Comparison of ENCODE assay signal across 19 cellular contexts in the genomic region with DNA sequence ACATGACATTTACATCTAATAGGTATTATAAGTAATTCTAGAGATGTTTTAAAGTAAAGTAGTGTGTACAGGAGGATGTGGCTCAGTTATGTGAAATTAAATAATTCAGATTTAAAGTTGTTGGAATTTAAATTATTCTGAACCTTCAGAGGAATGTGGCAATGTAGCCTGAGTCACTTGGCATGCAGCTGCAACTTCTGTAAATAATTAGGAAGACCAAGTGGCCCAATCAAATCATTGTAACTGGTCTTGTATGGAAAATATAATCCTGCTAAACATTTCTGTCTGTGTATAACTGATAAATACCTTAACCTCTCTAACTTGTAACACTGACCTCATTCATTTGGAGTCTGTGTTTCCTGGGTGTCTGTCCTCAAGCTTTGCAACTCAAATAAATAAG.
DNase-seq lines count a peak whose midpoint lies in the region; ATAC-seq, FAIRE-seq and TF ChIP-seq lines count a peak whose summit lies in the region.
"Had no signal": no experiment of that assay in that cellular context is flagged by ENCODE, and none has a peak within 500 bp of the region (broad histone marks: within the 10 kb centered on the region; RNA-seq: fewer than 3 reads in every experiment).

No MANE protein-coding gene starts in this region.

- ATAC-seq in stimulated activated naive B cell treated with anti-CD40 and anti-IgM and Interleukin-4, amounts not matched to agents 10 μg/mL and 1 μg/mL and 100 μg/mL, for 72 hours (replicated peaks), result no peak
- ATAC-seq: CD8-positive, alpha-beta T cell; left lobe of liver; stimulated activated naive CD8-positive, alpha-beta T cell treated with anti-CD3 and anti-CD28 coated beads, Interleukin-15, Interleukin-2, amounts not matched to agents 100 U/mL and 50 U/mL, for 24 hours had no signal

- no peak overlapping the region for H3K4me3 Mint-ChIP-seq in stimulated activated naive B cell treated with anti-CD40 and anti-IgM and Interleukin-4, amounts not matched to agents 10 μg/mL and 1 μg/mL and 100 μg/mL, for 72 hours
- H3K4me3 Mint-ChIP-seq: activated naive CD4-positive, alpha-beta T cell treated with anti-CD3 and anti-CD28 coated beads, Interleukin-2, amount 10 ng/mL, durations not matched to agents 7 days and 5 days; CD8-positive, alpha-beta T cell had no signal

- TF ChIP-seq POLR2A in H54 (IDR thresholded peaks at IDR 0.05; ENCODE audit: low read depth, low read length), result no peak

- peak; percentile 1 for DNase-seq in COLO829 (ENCODE audit: low spot score)
- DNase-seq in M059J (ENCODE audit: low read depth), result peak; percentile 11
- peak; percentile 12 for DNase-seq in epidermal melanocyte (ENCODE audit: insufficient read length, low spot score)
- DNase-seq in non-pigmented ciliary epithelial cell (ENCODE audit: low read depth), result peak; percentile 37
- no peak for DNase-seq in stimulated activated naive B cell treated with anti-CD40 and anti-IgM and Interleukin-4, amounts not matched to agents 10 μg/mL and 1 μg/mL and 100 μg/mL, for 72 hours
- DNase-seq in effector CD8-positive, alpha-beta T cell (lab: John Stamatoyannopoulos, UW), result no peak
- DNase-seq in H54 (ENCODE audit: insufficient read length, low spot score), result no peak
- DNase-seq: activated CD4-positive, alpha-beta T cell treated with anti-CD3 and anti-CD28 coated beads for 4 hours; activated naive CD4-positive, alpha-beta T cell treated with anti-CD3 and anti-CD28 coated beads, Interleukin-2, amount 10 ng/mL, durations not matched to agents 7 days and 5 days; activated T-cell treated with anti-CD3 and anti-CD28 coated beads for 4 hours; caudate nucleus; CD8-positive, alpha-beta T cell; GDM1; NCI-H2171; ovary; SHP77; stimulated activated naive CD8-positive, alpha-beta T cell treated with anti-CD3 and anti-CD28 coated beads, Interleukin-15, Interleukin-2, amounts not matched to agents 100 U/mL and 50 U/mL, for 24 hours; T-helper 9 cell had no signal

- no peaks in the 10 kb centered on the region for H3K4me1 Mint-ChIP-seq in stimulated activated naive B cell treated with anti-CD40 and anti-IgM and Interleukin-4, amounts not matched to agents 10 μg/mL and 1 μg/mL and 100 μg/mL, for 72 hours
- H3K4me1 Mint-ChIP-seq: activated naive CD4-positive, alpha-beta T cell treated with anti-CD3 and anti-CD28 coated beads, Interleukin-2, amount 10 ng/mL, durations not matched to agents 7 days and 5 days had no signal

- no peak overlapping the region for H3K27ac Mint-ChIP-seq in stimulated activated naive B cell treated with anti-CD40 and anti-IgM and Interleukin-4, amounts not matched to agents 10 μg/mL and 1 μg/mL and 100 μg/mL, for 72 hours
- H3K27ac Mint-ChIP-seq: activated naive CD4-positive, alpha-beta T cell treated with anti-CD3 and anti-CD28 coated beads, Interleukin-2, amount 10 ng/mL, durations not matched to agents 7 days and 5 days; CD8-positive, alpha-beta T cell had no signal

- FAIRE-seq in H54 (lab: Jason Lieb, UNC), result no peak

- H3K36me3 Mint-ChIP-seq in stimulated activated naive B cell treated with anti-CD40 and anti-IgM and Interleukin-4, amounts not matched to agents 10 μg/mL and 1 μg/mL and 100 μg/mL, for 72 hours, result no peaks in the 10 kb centered on the region
- H3K36me3 Mint-ChIP-seq: activated naive CD4-positive, alpha-beta T cell treated with anti-CD3 and anti-CD28 coated beads, Interleukin-2, amount 10 ng/mL, durations not matched to agents 7 days and 5 days; CD8-positive, alpha-beta T cell had no signal

- H3K27me3 Mint-ChIP-seq in stimulated activated naive B cell treated with anti-CD40 and anti-IgM and Interleukin-4, amounts not matched to agents 10 μg/mL and 1 μg/mL and 100 μg/mL, for 72 hours, result no peaks in the 10 kb centered on the region
- H3K27me3 Mint-ChIP-seq: activated naive CD4-positive, alpha-beta T cell treated with anti-CD3 and anti-CD28 coated beads, Interleukin-2, amount 10 ng/mL, durations not matched to agents 7 days and 5 days had no signal

- peaks cover 2 to 4% of the 10 kb centered on the region in 2 donors for H3K9me3 Mint-ChIP-seq in stimulated activated naive B cell treated with anti-CD40 and anti-IgM and Interleukin-4, amounts not matched to agents 10 μg/mL and 1 μg/mL and 100 μg/mL, for 72 hours
- H3K9me3 Mint-ChIP-seq: activated naive CD4-positive, alpha-beta T cell treated with anti-CD3 and anti-CD28 coated beads, Interleukin-2, amount 10 ng/mL, durations not matched to agents 7 days and 5 days; CD8-positive, alpha-beta T cell had no signal

Comparison
In these comparisons a context has a peak if more than half of its experiments do, and no peak if none do; other contexts are left out.
1. DNase-seq: peak in COLO829 (single experiment), M059J (single experiment), epidermal melanocyte (single experiment) and non-pigmented ciliary epithelial cell (single experiment); none in stimulated activated naive B cell treated with anti-CD40 and anti-IgM and Interleukin-4, amounts not matched to agents 10 μg/mL and 1 μg/mL and 100 μg/mL, for 72 hours (single experiment), effector CD8-positive, alpha-beta T cell (single experiment) and H54 (single experiment).